ENCODE assay signal across 8 cellular contexts in the genomic region with DNA sequence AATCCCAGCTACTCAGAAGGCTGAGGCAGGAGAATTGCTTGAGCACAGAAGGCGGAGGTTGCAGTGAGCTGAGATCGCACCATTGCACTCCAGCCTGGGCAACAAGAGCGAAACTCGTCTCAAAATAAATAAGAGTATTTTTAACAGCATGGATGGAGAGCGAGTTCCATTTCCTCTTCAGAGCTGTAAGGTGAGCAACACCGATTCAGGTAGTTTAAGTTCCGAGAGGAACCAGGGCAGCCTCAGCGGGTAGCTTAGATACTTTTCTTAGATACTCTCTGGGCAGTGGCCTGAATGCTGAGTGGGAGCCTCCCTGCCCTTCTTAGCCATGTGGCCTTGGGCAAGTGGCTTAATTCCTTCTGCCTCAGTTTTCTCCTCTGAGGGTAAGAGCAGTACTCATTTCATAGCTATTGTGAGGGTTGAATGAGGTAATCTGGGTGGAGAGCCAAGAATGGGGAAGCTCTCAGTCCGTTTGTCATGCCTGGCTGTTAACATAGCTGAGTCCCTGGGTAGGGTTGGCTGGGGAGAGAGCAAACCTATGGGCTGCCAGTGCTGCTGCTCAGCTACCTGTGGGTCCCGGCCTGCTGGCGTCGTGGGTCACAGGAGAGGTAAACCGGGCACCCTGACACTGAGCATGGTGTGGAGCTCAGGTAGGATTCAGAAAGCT. TPM values are rescaled to one million over a fixed set of nuclear protein-coding genes. Genes with fewer than 3 reads are reported as not detected.
A peak's percentile ranks its signal among the peaks of the same experiment; 100 is the strongest.
DNase-seq lines count a peak whose midpoint lies in the region; ATAC-seq and TF ChIP-seq lines count a peak whose summit lies in the region.

No MANE protein-coding gene starts in this region.

- H3K4me2 ChIP-seq in PC-9: peak overlapping the region; percentile 80

- BruUV-seq in PC-9 (replicated peaks; lab: Mats Ljungman, UMichigan): no TSS peak

- CTCF ChIA-PET in PC-9 (lab: Charles Lee): no interaction called here

- TF ChIP-seq CTCF in PC-9 (conservative IDR thresholded peaks at IDR 0.05): no peak
- no peak for TF ChIP-seq CTCF in fibroblast of villous mesenchyme (IDR thresholded peaks at IDR 0.05; ENCODE audit: insufficient read depth, low read depth, low read length)

- intact Hi-C loops in PC-9 (cut with micrococcal nuclease; ENCODE audit: unreplicated experiment): no loop called here

- H3K4me3 ChIP-seq in PC-9: no peak overlapping the region; the same call in 1 of the 2 replicates
- no peak overlapping the region for H3K4me3 ChIP-seq in fibroblast of villous mesenchyme (ENCODE audit: low read depth, low read length)

- no peak for ATAC-seq in GM19452 (IDR thresholded peaks at IDR 0.05; ENCODE audit: unreplicated experiment)

- no peak overlapping the region for H2AFZ ChIP-seq in PC-9

- H3K79me2 ChIP-seq in PC-9 (ENCODE audit: low read depth): peaks cover 84% of the 10 kb centered on the region

- H3K27me3 ChIP-seq in PC-9 (ENCODE audit: insufficient read depth, low read depth): no peaks in the 10 kb centered on the region

- DNase-seq in NCI-H2196 (lab: John Stamatoyannopoulos, UW; ENCODE audit: unreplicated experiment): peak; percentile 24
- DNase-seq in NCI-H2196 treated with DMSO at 0.1 percent for 48 hours (lab: John Stamatoyannopoulos, UW; ENCODE audit: unreplicated experiment): no peak
- DNase-seq in PC-9: peak; percentile 23 to 80
- DNase-seq in fibroblast of villous mesenchyme (ENCODE audit: low read depth): peak; percentile 47
- peak; percentile 66 for DNase-seq in stromal cell of bone marrow (ENCODE audit: low read depth)
- DNase-seq in retina: no peak
- no peak for DNase-seq in COLO829 (ENCODE audit: low spot score)

- H3K27ac ChIP-seq in PC-9: peak overlapping the region; percentile 11; the same call in 1 of the 2 replicates

- no peaks in the 10 kb centered on the region for H3K9me2 ChIP-seq in PC-9 (ENCODE audit: insufficient read depth)

- H4K20me1 ChIP-seq in PC-9 (ENCODE audit: insufficient read depth): peaks cover 14% of the 10 kb centered on the region

- no peaks in the 10 kb centered on the region for H3K9me3 ChIP-seq in PC-9 (ENCODE audit: insufficient read depth, low read depth)

- H3F3A ChIP-seq in PC-9 (ENCODE audit: insufficient read depth, low read depth): peaks cover 25% of the 10 kb centered on the region

- POLR2A ChIA-PET in PC-9 (lab: Charles Lee; ENCODE audit: unreplicated experiment): interaction anchor here (0.6 to 0.8 kb wide), 2 partner anchors 14 to 18 kb away, joined by 5 to 11 read pairs; no protein-coding TSS in a partner anchor

- peaks cover 40% of the 10 kb centered on the region for H3K4me1 ChIP-seq in PC-9 (replicated peaks; ENCODE audit: insufficient read depth)

- no peaks in the 10 kb centered on the region for H3K36me3 ChIP-seq in PC-9 (ENCODE audit: low read depth)

RNA-seq across cellular contexts. Expression of gene ATP11A, which starts 4.1 kb away (rescaled TPM):
- 65.6 and 92.2 TPM in 2 replicates for total RNA-seq in PC-9 (2021)
- total RNA-seq in fibroblast of villous mesenchyme: 5.8 and 6.9 TPM in 2 replicates

Comparison
In these comparisons a context has a peak if more than half of its experiments do, and no peak if none do; other contexts are left out.
1. DNase-seq: peak in NCI-H2196 (single experiment), PC-9 (2 of 2), fibroblast of villous mesenchyme (single experiment) and stromal cell of bone marrow (single experiment); none in NCI-H2196 treated with DMSO at 0.1 percent for 48 hours (single experiment), retina (single experiment) and COLO829 (single experiment).